Comparison of ENCODE assay signal across 11 cellular contexts in the genomic region with DNA sequence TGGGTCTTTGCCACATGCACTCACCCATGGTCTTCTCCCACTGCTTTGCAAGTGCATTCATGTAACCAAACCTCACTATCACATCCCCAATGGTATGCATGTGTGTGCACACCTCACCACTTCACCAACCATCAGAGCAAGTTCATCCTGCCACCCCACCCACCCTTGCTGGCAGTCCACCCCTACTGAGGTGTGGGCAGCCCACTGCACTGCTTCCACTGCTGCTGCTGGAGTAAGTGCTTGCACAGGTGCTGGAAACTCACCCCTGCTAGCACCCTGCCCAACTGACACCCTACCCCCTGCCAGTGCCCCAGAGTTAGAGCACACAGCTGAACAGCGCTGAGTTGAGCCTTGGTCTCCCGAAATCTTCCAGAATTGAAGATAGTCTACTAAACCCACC. TPM values are rescaled to one million over a fixed set of nuclear protein-coding genes. Genes with fewer than 3 reads are reported as not detected.
"Had no signal": no experiment of that assay in that cellular context is flagged by ENCODE, and none has a peak within 500 bp of the region (broad histone marks: within the 10 kb centered on the region; RNA-seq: fewer than 3 reads in every experiment).

No MANE protein-coding gene starts in this region.

- DNase-seq: GM23248, GOT3, H7, HFFc6 had no signal

- H3K27ac Mint-ChIP-seq: HFFc6 had no signal

- H3K4me3 Mint-ChIP-seq: HFFc6 had no signal

- H3K4me1 ChIP-seq: HAP-1 had no signal

- H2AFZ ChIP-seq: GM23248 had no signal

- ATAC-seq: HCT116, K562 had no signal

- H3K27ac ChIP-seq: GM23248, HL-60 had no signal

- H3K4me3 ChIP-seq: GM23248, HAP-1, K562 had no signal

- H3K9ac ChIP-seq: GM23248 had no signal

- H3K36me3 ChIP-seq: HAP-1 had no signal

RNA-seq across cellular contexts. Expression of a gene that starts 46.1 kb away (rescaled TPM):
- total RNA-seq: GM23248, H4, HepG2, HT1080, K562 had no signal
- polyA plus RNA-seq: HepG2, K562 had no signal
